8 cellular contexts compared by ENCODE assay signal in the genomic region with DNA sequence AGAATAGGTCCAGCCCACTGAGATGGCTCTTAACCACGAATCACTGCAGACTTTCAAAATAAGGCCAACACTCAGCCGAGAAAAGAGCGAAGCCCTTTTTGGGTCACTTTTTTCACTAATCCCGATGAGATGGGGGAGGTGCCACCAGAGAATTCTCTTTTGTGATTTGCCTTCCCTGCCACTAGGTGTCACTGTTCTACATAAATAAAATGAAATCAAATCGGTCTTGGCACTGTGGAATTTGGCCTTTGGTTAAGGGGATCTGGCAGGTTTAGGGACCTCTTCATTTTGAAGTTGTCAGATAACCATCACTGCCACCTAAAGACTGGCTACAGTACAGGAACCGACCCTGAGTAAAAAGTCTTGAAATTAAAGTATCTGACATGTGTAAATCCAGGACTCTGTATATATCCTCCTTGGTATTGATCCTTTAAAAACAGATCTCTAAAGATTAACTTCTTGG.
A peak's percentile ranks its signal among the peaks of the same experiment; 100 is the strongest.
DNase-seq lines count a peak whose midpoint lies in the region; ATAC-seq and TF ChIP-seq lines count a peak whose summit lies in the region.

No MANE protein-coding gene starts in this region.

- peak; percentile 67; the same call in 2 of the 3 replicates for ATAC-seq in SK-N-SH treated with all-trans-retinoic acid at 6 μM for 48 hours
- ATAC-seq in left lobe of liver: peak; percentile 91

- CTCF ChIA-PET in GM10248 (lab: Yijun Ruan, JAX): interaction anchor here (1.4 to 2.3 kb wide), 5 partner anchors 10 to 1271 kb away, joined by 3 to 8 read pairs (median 4); no protein-coding TSS in a partner anchor

- peak; percentile 60 for DNase-seq in A172 (ENCODE audit: low spot score)
- peak; percentile 15 for DNase-seq in GM10248 (ENCODE audit: extremely low spot score)
- DNase-seq in NCI-H1417 (lab: John Stamatoyannopoulos, UW): peak; percentile 16 to 68 (median 66)
- peak; percentile 52 for DNase-seq in cerebellum (ENCODE audit: low spot score)
- no peak for DNase-seq in left lobe of liver (ENCODE audit: low spot score)
- peak; percentile 88 for DNase-seq in superior temporal gyrus (ENCODE audit: extremely low spot score)
- no peak for DNase-seq in T-helper 9 cell

- POLR2A ChIA-PET in GM10248 (lab: Yijun Ruan, JAX): no interaction called here

- peak; percentile 68 for TF ChIP-seq CTCF in GM10248 (IDR thresholded peaks at IDR 0.05; ENCODE audit: control extremely low read depth, extremely low read depth, low read depth, missing control alignments)

TF ChIP-seq in SK-N-SH treated with all-trans-retinoic acid at 6 μM for 48 hours, 23 proteins besides CTCF, POLR2A, EP300 and RAD21:
- TF ChIP-seq RARB (CRISPR knock-in tag; IDR thresholded peaks at IDR 0.05) (no peak), BACH2 (CRISPR knock-in tag; IDR thresholded peaks at IDR 0.05; ENCODE audit: borderline replicate concordance) (no peak), ZNF70 (CRISPR knock-in tag; IDR thresholded peaks at IDR 0.05) (peak; percentile 51), CSDC2 (CRISPR knock-in tag; IDR thresholded peaks at IDR 0.05) (no peak)
TF ChIP-seq in SK-N-SH treated with all-trans-retinoic acid at 6 μM for 48 hours: peak in this region for 1.

Comparison
In these comparisons a context has a peak if more than half of its experiments do, and no peak if none do; other contexts are left out.
1. DNase-seq: peak in A172 (single experiment), GM10248 (single experiment), NCI-H1417 (3 of 3), cerebellum (single experiment) and superior temporal gyrus (single experiment); none in left lobe of liver (single experiment) and T-helper 9 cell (single experiment).